In the genomic region with DNA sequence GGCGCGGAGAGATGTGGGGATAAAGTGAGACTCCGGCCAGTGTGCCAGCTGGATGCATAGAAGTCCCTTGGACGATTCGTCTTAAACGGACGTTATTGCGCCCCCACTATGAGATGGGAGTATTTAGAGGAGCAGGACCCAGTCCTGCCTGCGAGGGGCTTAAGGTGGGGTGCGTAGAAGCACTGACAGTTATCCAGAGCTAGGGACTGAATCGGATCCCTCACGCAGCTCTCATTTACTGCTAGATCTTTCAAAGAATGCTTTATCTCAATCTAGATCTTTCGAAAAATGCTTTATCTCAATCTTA, we compare ENCODE assay signal across 8 cellular contexts. TPM values are rescaled to one million over a fixed set of nuclear protein-coding genes. Genes with fewer than 3 reads are reported as not detected.
A peak's percentile ranks its signal among the peaks of the same experiment; 100 is the strongest.
DNase-seq lines count a peak whose midpoint lies in the region; ATAC-seq lines count a peak whose summit lies in the region.

No MANE protein-coding gene starts in this region.

- H3K4me3 ChIP-seq in HUES64 (ENCODE audit: low read length) (peak overlapping the region; percentile 72), endocrine pancreas (ENCODE audit: control insufficient read depth, insufficient read depth, low read length) (peak overlapping the region; percentile 60), neuron (ENCODE audit: low read length) (peak overlapping the region; percentile 55)

- peaks cover 3% of the 10 kb centered on the region for H3K36me3 Mint-ChIP-seq in activated T-cell treated with anti-CD3 and anti-CD28 coated beads, Interleukin-2, amount 50 U/mL, for 4 hours (ENCODE audit: insufficient read depth)

- no peak overlapping the region for H3K27ac ChIP-seq in HUES64 (ENCODE audit: low read depth, low read length)

- no peaks in the 10 kb centered on the region for H3K36me3 ChIP-seq in HUES64 (ENCODE audit: insufficient read depth, low read length)
- no peaks in the 10 kb centered on the region for H3K36me3 ChIP-seq in endocrine pancreas (ENCODE audit: control insufficient read depth, insufficient read depth, low read length)
- H3K36me3 ChIP-seq in neuron (ENCODE audit: insufficient read depth, low read length) = no peaks in the 10 kb centered on the region

- 9% methylated on average over 13 of the region's 13 CpGs for WGBS in HUES64

- peaks cover 46% of the 10 kb centered on the region for H3K4me1 Mint-ChIP-seq in activated T-cell treated with anti-CD3 and anti-CD28 coated beads, Interleukin-2, amount 50 U/mL, for 4 hours (ENCODE audit: low read depth)

- no peak for DNase-seq in activated T-cell treated with anti-CD3 and anti-CD28 coated beads, Interleukin-2, amount 50 U/mL, for 4 hours
- no peak for DNase-seq in activated T-cell treated with anti-CD3 and anti-CD28 coated beads, Interleukin-2, amount 50 U/mL, for 1 hour
- DNase-seq in NCI-H187 (lab: John Stamatoyannopoulos, UW) (no peak), HuH-7 (ENCODE audit: low spot score) (no peak)

- H3K4me1 ChIP-seq in HUES64 (ENCODE audit: insufficient read depth, low read length) = peaks cover 7% of the 10 kb centered on the region; the same call in 1 of the 2 replicates
- no peaks in the 10 kb centered on the region for H3K4me1 ChIP-seq in endocrine pancreas (ENCODE audit: control insufficient read depth, insufficient read depth, low read length)
- H3K4me1 ChIP-seq in neuron (ENCODE audit: insufficient read depth, low read length) = peaks cover 9% of the 10 kb centered on the region

- H3K9me3 ChIP-seq in HUES64 (ENCODE audit: insufficient read depth, low read depth, low read length) (no peaks in the 10 kb centered on the region), endocrine pancreas (ENCODE audit: control insufficient read depth, low read length) (no peaks in the 10 kb centered on the region), neuron (ENCODE audit: low read length) (no peaks in the 10 kb centered on the region)

- H3K9ac ChIP-seq in HUES64 (ENCODE audit: low read depth, low read length) (no peak overlapping the region), endocrine pancreas (ENCODE audit: control insufficient read depth, insufficient read depth, low read length) (peak overlapping the region; percentile 47)

- peak; percentile 25 for ATAC-seq in activated T-cell treated with anti-CD3 and anti-CD28 coated beads, Interleukin-2, amount 50 U/mL, for 4 hours
- ATAC-seq in HG03196 (IDR thresholded peaks at IDR 0.05; ENCODE audit: unreplicated experiment) = no peak

- H3K27me3 Mint-ChIP-seq in activated T-cell treated with anti-CD3 and anti-CD28 coated beads, Interleukin-2, amount 50 U/mL, for 4 hours (ENCODE audit: low read depth) = peaks cover 58% of the 10 kb centered on the region

- H2AFZ ChIP-seq in neuron (ENCODE audit: low read depth, low read length) = peak overlapping the region; percentile 88

- peaks cover 75% of the 10 kb centered on the region for H3K27me3 ChIP-seq in HUES64 (ENCODE audit: insufficient read depth, low read length)
- no peaks in the 10 kb centered on the region for H3K27me3 ChIP-seq in endocrine pancreas (ENCODE audit: control insufficient read depth, insufficient read depth, low read length)
- peaks cover 57% of the 10 kb centered on the region for H3K27me3 ChIP-seq in neuron (ENCODE audit: insufficient read depth, low read length)

- no peaks in the 10 kb centered on the region for H3K9me3 Mint-ChIP-seq in activated T-cell treated with anti-CD3 and anti-CD28 coated beads, Interleukin-2, amount 50 U/mL, for 4 hours

- H3K4me3 Mint-ChIP-seq in activated T-cell treated with anti-CD3 and anti-CD28 coated beads, Interleukin-2, amount 50 U/mL, for 4 hours = peak overlapping the region; percentile 87

RNA-seq across cellular contexts. Expression of a gene that starts 0.6 kb away (rescaled TPM):
- 10 to 100 TPM in 2 of 3 donors, 1 to 10 TPM in 1; 9.4 to 18.4 (median 13.4) TPM for total RNA-seq in activated T-cell treated with anti-CD3 and anti-CD28 coated beads, Interleukin-2, amount 50 U/mL, for 4 hours
- polyA plus RNA-seq in HUES64 (2013, experiment 1 of 2) = 0.55 TPM
- 0.76 TPM for polyA plus RNA-seq in HUES64 (2013, experiment 2 of 2)
